In genomic region chr7:102925962-102926825, GRCh38 we compare ENCODE assay signal across 18 cellular contexts. TPM values are rescaled to one million over a fixed set of nuclear protein-coding genes. Genes with fewer than 3 reads are reported as not detected.
DNase-seq lines count a peak whose midpoint lies in the region; ATAC-seq and TF ChIP-seq lines count a peak whose summit lies in the region.
"Had no signal": no experiment of that assay in that cellular context is flagged by ENCODE, and none has a peak within 500 bp of the region (broad histone marks: within the 10 kb centered on the region; RNA-seq: fewer than 3 reads in every experiment).

No MANE protein-coding gene starts in this region.

- in situ Hi-C loops in transverse colon (cut with MboI; ENCODE audit: low pct_ligation_motif_present in 1 of 4, low pct_unique_long_range_greater_than_20kb in 1 of 4, low sequenced_read_pairs in 3 of 4), result no loop called here

- TF ChIP-seq CTCF in cardiac fibroblast (IDR thresholded peaks at IDR 0.05; ENCODE audit: low read depth, low read length) (no peak), transverse colon (IDR thresholded peaks at IDR 0.05) (no peak)

- H3K4me1 ChIP-seq in transverse colon, result no peaks in the 10 kb centered on the region
- H3K4me1 ChIP-seq: adrenal gland had no signal

- no peak for TF ChIP-seq POLR2A in transverse colon (IDR thresholded peaks at IDR 0.05)

- ATAC-seq in GM19467 (IDR thresholded peaks at IDR 0.05; ENCODE audit: unreplicated experiment), result no peak

- DNase-seq in AG20443 (ENCODE audit: low spot score) (peak; percentile 24), M059J (ENCODE audit: low read depth) (peak; percentile 72), cardiac fibroblast (ENCODE audit: low read depth in 2 of 2) (peak; percentile 17 to 51), myocyte (ENCODE audit: low read depth) (peak; percentile 38), transverse colon (no peak), NCI-H2029 treated with DMSO at 0.1 percent for 48 hours (lab: John Stamatoyannopoulos, UW) (no peak)
- no peak for DNase-seq in activated CD4-positive, alpha-beta T cell treated with anti-CD3 and anti-CD28 coated beads for 1 hour
- DNase-seq: activated B cell treated with CpG ODN at 0.5 μM for 24 hours; activated effector memory CD4-positive, alpha-beta T cell treated with Interleukin-2 at 50 U/mL for 16 hours; adrenal gland; effector CD4-positive, alpha-beta T cell; KG1; NCI-H1048; NCI-H2107; NCI-H524; SIG-M5 had no signal

- no peak overlapping the region for H3K4me3 ChIP-seq in cardiac fibroblast (replicated peaks in 1 of 2; ENCODE audit: low read depth in 2 of 2, low read length in 2 of 2)
- no peak overlapping the region for H3K4me3 ChIP-seq in transverse colon
- H3K4me3 ChIP-seq: adrenal gland, neural progenitor cell had no signal

- no peaks in the 10 kb centered on the region for H3K27me3 ChIP-seq in transverse colon
- H3K27me3 ChIP-seq: adrenal gland, neural progenitor cell had no signal

- no peak overlapping the region for H3K27ac ChIP-seq in transverse colon
- H3K27ac ChIP-seq: adrenal gland, neural progenitor cell had no signal

- no peaks in the 10 kb centered on the region for H3K9me3 ChIP-seq in transverse colon
- H3K9me3 ChIP-seq: adrenal gland had no signal

- TF ChIP-seq EP300 in transverse colon (IDR thresholded peaks at IDR 0.05; ENCODE audit: low read depth), result no peak

- WGBS in transverse colon (ENCODE audit: low coverage in 1 of 2), 2 donors, result 77 to 79% methylated on average over 5 of the region's 5 CpGs

- intact Hi-C loops in transverse colon (cut with DNase I; ENCODE audit: low total_unique reads), result no loop called here

- H3K36me3 ChIP-seq in transverse colon, result no peaks in the 10 kb centered on the region
- H3K36me3 ChIP-seq: adrenal gland, neural progenitor cell had no signal

RNA-seq across cellular contexts. Expression of gene LRRC17, which starts 13.4 kb away (rescaled TPM):
- total RNA-seq in M059J (2014; rRNA removed; shearing (Covaris generic)), result 84.3 and 108 TPM in 2 replicates
- 533 and 907 TPM in 2 replicates for total RNA-seq in myocyte
- polyA plus RNA-seq in myocyte (2012), result 245 TPM
- 1 to 10 TPM in 3 of 4 donors, not detected in 1; 1.4 to 5.8 (median 2.2) TPM for total RNA-seq in transverse colon

Comparison
In these comparisons a context has a peak if more than half of its experiments do, and no peak if none do; other contexts are left out.
1. DNase-seq: peak in AG20443 (single experiment), M059J (single experiment), cardiac fibroblast (2 of 2) and myocyte (single experiment); none in transverse colon (single experiment), NCI-H2029 treated with DMSO at 0.1 percent for 48 hours (single experiment) and activated CD4-positive, alpha-beta T cell treated with anti-CD3 and anti-CD28 coated beads for 1 hour (single experiment).
2. RNA of gene LRRC17, which starts 13.4 kb away (total RNA-seq): 533 to 907 TPM in myocyte and 84.3 to 108 TPM in M059J; 1.4 to 5.8 TPM in transverse colon; every median in the first group is over 10 times any median in the second.